Comparison of ENCODE assay signal across 3 cellular contexts in the genomic region with DNA sequence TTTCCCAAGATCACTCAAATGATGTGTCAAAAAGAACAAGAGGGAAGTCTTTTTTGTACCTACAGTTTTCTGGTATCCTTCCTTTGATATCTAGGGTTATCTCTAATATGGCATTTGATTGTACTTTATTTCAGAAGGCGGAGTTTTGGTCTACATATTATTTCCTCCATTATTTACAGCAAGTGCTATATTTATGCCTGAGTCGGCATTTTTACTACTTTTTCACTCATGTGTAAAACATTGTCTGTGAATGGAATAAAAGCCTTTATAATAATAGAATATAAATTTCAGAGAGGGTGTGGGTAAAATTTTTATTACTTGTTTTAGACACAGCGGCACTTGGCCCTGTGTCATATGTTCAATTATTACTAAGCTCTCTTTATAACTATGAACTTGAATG.
TF ChIP-seq lines count a peak whose summit lies in the region.

No MANE protein-coding gene starts in this region.

TF ChIP-seq in A549, 52 proteins besides CTCF, POLR2A, EP300 and RAD21:
- no peak for TF ChIP-seq ZNF302 (CRISPR knock-in tag; IDR thresholded peaks at IDR 0.05)
- peak; percentile 33 for TF ChIP-seq MAFK (IDR thresholded peaks at IDR 0.05; ENCODE audit: partially characterized antibody)

TF ChIP-seq in IMR-90, 13 proteins besides CTCF, POLR2A, EP300 and RAD21:
- TF ChIP-seq NFE2L2 (IDR thresholded peaks at IDR 0.05; ENCODE audit: low read depth, low read length): no peak
- TF ChIP-seq CHD1 (IDR thresholded peaks at IDR 0.05; ENCODE audit: low read depth, low read length): no peak
- peak; percentile 96 for TF ChIP-seq MAFK (IDR thresholded peaks at IDR 0.05; ENCODE audit: low read depth, low read length)

TF ChIP-seq in H1, 55 proteins besides CTCF, POLR2A, EP300 and RAD21:
- no peak for TF ChIP-seq EGR1 (IDR thresholded peaks at IDR 0.05; ENCODE audit: borderline replicate concordance, low read depth, low read length)
- no peak for TF ChIP-seq POLR2AphosphoS5 (IDR thresholded peaks at IDR 0.05; ENCODE audit: low read depth, low read length)
- no peak for TF ChIP-seq RXRA (IDR thresholded peaks at IDR 0.05; ENCODE audit: insufficient read depth, low read depth, low read length)
- TF ChIP-seq CREB1 (IDR thresholded peaks at IDR 0.05): no peak
- peak; percentile 76; the same call in 1 of the 2 replicates for TF ChIP-seq MAFK (IDR thresholded peaks at IDR 0.05; ENCODE audit: low read depth, low read length)
- TF ChIP-seq YY1 (IDR thresholded peaks at IDR 0.05; ENCODE audit: low read depth, low read length): no peak
- no peak for TF ChIP-seq CEBPB (IDR thresholded peaks at IDR 0.05; ENCODE audit: low read depth, low read length)
